In genomic region chr5:172891716-172892421, GRCh38 we compare ENCODE assay signal across 9 cellular contexts. TPM values are rescaled to one million over a fixed set of nuclear protein-coding genes. Genes with fewer than 3 reads are reported as not detected.
DNase-seq lines count a peak whose midpoint lies in the region; ATAC-seq and TF ChIP-seq lines count a peak whose summit lies in the region.
"Had no signal": no experiment of that assay in that cellular context is flagged by ENCODE, and none has a peak within 500 bp of the region (broad histone marks: within the 10 kb centered on the region; RNA-seq: fewer than 3 reads in every experiment).

No MANE protein-coding gene starts in this region.

- no peak for DNase-seq in stimulated activated naive CD8-positive, alpha-beta T cell treated with anti-CD3 and anti-CD28 coated beads, Interleukin-15, amount 100 ng/mL, for 72 hours
- peak; percentile 94 for DNase-seq in right atrium auricular region (ENCODE audit: low spot score)
- DNase-seq in trophoblast cell: peak; percentile 87 to 94
- no peak for DNase-seq in iPS-NIHi11 (ENCODE audit: low spot score)
- DNase-seq in T-helper 9 cell: no peak
- DNase-seq in activated T-cell treated with anti-CD3 and anti-CD28 coated beads for 4 hours: no peak
- DNase-seq: T-helper 2 cell had no signal

- H2BK5ac ChIP-seq in trophoblast cell (ENCODE audit: low read depth, low read length, poor library complexity): no peak overlapping the region

- no peaks in the 10 kb centered on the region for H3K9me3 Mint-ChIP-seq in stimulated activated naive CD8-positive, alpha-beta T cell treated with anti-CD3 and anti-CD28 coated beads, Interleukin-15, Interleukin-2, amounts not matched to agents 100 ng/mL and 50 ng/mL, for 24 hours
- H3K9me3 Mint-ChIP-seq in stimulated activated naive CD8-positive, alpha-beta T cell treated with anti-CD3 and anti-CD28 coated beads, Interleukin-15, amount 100 ng/mL, for 72 hours: no peaks in the 10 kb centered on the region

- H3K4me1 ChIP-seq in right atrium auricular region: peaks cover 0 to 52% of the 10 kb centered on the region in 2 donors
- H3K4me1 ChIP-seq in trophoblast cell (ENCODE audit: control insufficient read depth in 1 of 2, insufficient read depth in 2 of 2, low read length in 2 of 2): peaks cover 20 to 23% of the 10 kb centered on the region in 2 experiments

- H3K27me3 ChIP-seq in right atrium auricular region (no peaks in the 10 kb centered on the region), trophoblast cell (ENCODE audit: insufficient read depth, low read length) (no peaks in the 10 kb centered on the region)

- H4K12ac ChIP-seq in trophoblast cell (ENCODE audit: low read depth, low read length): no peak overlapping the region

- H2BK12ac ChIP-seq in trophoblast cell (ENCODE audit: low read length): no peak overlapping the region

- H3K18ac ChIP-seq in trophoblast cell (ENCODE audit: low read length): no peak overlapping the region

- H3K4ac ChIP-seq in trophoblast cell (ENCODE audit: low read depth, low read length): no peak overlapping the region

- no peak overlapping the region for H2AFZ ChIP-seq in trophoblast cell (ENCODE audit: insufficient read depth, low read length, poor library complexity)

- H3K4me1 Mint-ChIP-seq in stimulated activated naive CD8-positive, alpha-beta T cell treated with anti-CD3 and anti-CD28 coated beads, Interleukin-15, Interleukin-2, amounts not matched to agents 100 ng/mL and 50 ng/mL, for 24 hours (ENCODE audit: low read depth): peaks cover 2% of the 10 kb centered on the region
- H3K4me1 Mint-ChIP-seq in stimulated activated naive CD8-positive, alpha-beta T cell treated with anti-CD3 and anti-CD28 coated beads, Interleukin-15, amount 100 ng/mL, for 72 hours: peaks cover 17% of the 10 kb centered on the region

- H3K9me3 ChIP-seq in right atrium auricular region (no peaks in the 10 kb centered on the region), trophoblast cell (ENCODE audit: insufficient read depth, low read depth, low read length) (peaks cover 2% of the 10 kb centered on the region)

- H2BK120ac ChIP-seq in trophoblast cell (ENCODE audit: insufficient read depth, low read length, poor library complexity): no peak overlapping the region

- no peak overlapping the region for H4K91ac ChIP-seq in trophoblast cell (ENCODE audit: low read depth, low read length)

- H2AK5ac ChIP-seq in trophoblast cell (ENCODE audit: low read length): no peak overlapping the region

- H3K4me3 ChIP-seq in right atrium auricular region (no peak overlapping the region), trophoblast cell (ENCODE audit: low read depth, low read length) (no peak overlapping the region)

- no peak for TF ChIP-seq CTCF in right atrium auricular region (IDR thresholded peaks at IDR 0.05)

- no peak overlapping the region for H3K23ac ChIP-seq in trophoblast cell (ENCODE audit: low read length)

- peak overlapping the region; percentile 71 for H3K27ac Mint-ChIP-seq in stimulated activated naive CD8-positive, alpha-beta T cell treated with anti-CD3 and anti-CD28 coated beads, Interleukin-15, Interleukin-2, amounts not matched to agents 100 ng/mL and 50 ng/mL, for 24 hours
- peak overlapping the region in 1 of 2 donors; percentile 27 for H3K27ac Mint-ChIP-seq in stimulated activated naive CD8-positive, alpha-beta T cell treated with anti-CD3 and anti-CD28 coated beads, Interleukin-15, amount 100 ng/mL, for 72 hours

- peaks cover 2% of the 10 kb centered on the region for H3K79me1 ChIP-seq in trophoblast cell (ENCODE audit: low read length)

- H3K4me2 ChIP-seq in trophoblast cell (ENCODE audit: low read length): no peak overlapping the region

- H3K4me3 Mint-ChIP-seq in stimulated activated naive CD8-positive, alpha-beta T cell treated with anti-CD3 and anti-CD28 coated beads, Interleukin-15, Interleukin-2, amounts not matched to agents 100 ng/mL and 50 ng/mL, for 24 hours: no peak overlapping the region
- H3K4me3 Mint-ChIP-seq in stimulated activated naive CD8-positive, alpha-beta T cell treated with anti-CD3 and anti-CD28 coated beads, Interleukin-15, amount 100 ng/mL, for 72 hours: no peak overlapping the region

- H3K14ac ChIP-seq in trophoblast cell (ENCODE audit: low read length): no peak overlapping the region

- no peak overlapping the region for H4K8ac ChIP-seq in trophoblast cell (ENCODE audit: low read depth, low read length)

- H3K27ac ChIP-seq in right atrium auricular region (peak overlapping the region; percentile 84 to 89), trophoblast cell (ENCODE audit: low read depth, low read length) (no peak overlapping the region)

- H3K79me2 ChIP-seq in trophoblast cell (ENCODE audit: control insufficient read depth, insufficient read depth, low read length, poor library complexity): peaks cover 1% of the 10 kb centered on the region

- H3K27me3 Mint-ChIP-seq in stimulated activated naive CD8-positive, alpha-beta T cell treated with anti-CD3 and anti-CD28 coated beads, Interleukin-15, Interleukin-2, amounts not matched to agents 100 ng/mL and 50 ng/mL, for 24 hours: no peaks in the 10 kb centered on the region
- H3K27me3 Mint-ChIP-seq in stimulated activated naive CD8-positive, alpha-beta T cell treated with anti-CD3 and anti-CD28 coated beads, Interleukin-15, amount 100 ng/mL, for 72 hours: no peaks in the 10 kb centered on the region

- H3K9ac ChIP-seq in trophoblast cell (ENCODE audit: low read length): no peak overlapping the region

- no CpG with 5 or more reads among the region's 7 CpGs for WGBS in trophoblast cell (ENCODE audit: extremely low coverage, insufficient coverage, insufficient read length)

- H3K36me3 ChIP-seq in right atrium auricular region: peaks cover 17% of the 10 kb centered on the region
- H3K36me3 ChIP-seq in trophoblast cell (ENCODE audit: control insufficient read depth in 1 of 2, insufficient read depth in 2 of 2, low read length in 2 of 2): peaks cover 6 to 10% of the 10 kb centered on the region in 2 experiments

- no peak for ATAC-seq in stimulated activated naive CD8-positive, alpha-beta T cell treated with anti-CD3 and anti-CD28 coated beads, Interleukin-15, amount 100 ng/mL, for 72 hours
- no peak for ATAC-seq in GM21576 (IDR thresholded peaks at IDR 0.05; ENCODE audit: unreplicated experiment)

- H3K36me3 Mint-ChIP-seq in stimulated activated naive CD8-positive, alpha-beta T cell treated with anti-CD3 and anti-CD28 coated beads, Interleukin-15, Interleukin-2, amounts not matched to agents 100 ng/mL and 50 ng/mL, for 24 hours (ENCODE audit: low read depth): peaks cover 11% of the 10 kb centered on the region

RNA-seq across cellular contexts. Expression of gene ERGIC1, which starts 57.8 kb away (rescaled TPM):
- total RNA-seq in right atrium auricular region: 100 to 1,000 TPM in 1 of 2 donors, 10 to 100 TPM in 1; 70.7 to 113 TPM
- 53.9 and 54.4 TPM in 2 replicates for polyA plus RNA-seq in trophoblast cell (2013)

Comparison
In these comparisons a context has a peak if more than half of its experiments do, and no peak if none do; other contexts are left out.
1. DNase-seq: peak in right atrium auricular region (single experiment) and trophoblast cell (2 of 2); none in stimulated activated naive CD8-positive, alpha-beta T cell treated with anti-CD3 and anti-CD28 coated beads, Interleukin-15, amount 100 ng/mL, for 72 hours (0 of 2), iPS-NIHi11 (single experiment), T-helper 9 cell (single experiment) and activated T-cell treated with anti-CD3 and anti-CD28 coated beads for 4 hours (single experiment).